26 cellular contexts compared by ENCODE assay signal in genomic region chr15:80157215-80157614, GRCh38.
"Had no signal": no experiment of that assay in that cellular context is flagged by ENCODE, and none has a peak within 500 bp of the region (broad histone marks: within the 10 kb centered on the region; RNA-seq: fewer than 3 reads in every experiment).

No MANE protein-coding gene starts in this region.

- DNase-seq: activated CD4-positive, alpha-beta T cell treated with anti-CD3 and anti-CD28 coated beads for 1 hour; activated CD4-positive, alpha-beta T cell treated with anti-CD3 and anti-CD28 coated beads, Interleukin-2, amount 50 U/mL, for 1 hour; activated CD8-positive, alpha-beta memory T cell treated with anti-CD3 and anti-CD28 coated beads, Interleukin-2, amount 50 U/mL, for 4 hours; activated CD8-positive, alpha-beta T cell treated with anti-CD3 and anti-CD28 coated beads, Interleukin-2, amount 10 ng/mL, durations not matched to agents 7 days and 5 days; activated naive CD4-positive, alpha-beta T cell treated with Interleukin-2 at 50 U/mL for 16 hours; activated naive CD8-positive, alpha-beta T cell treated with anti-CD3 and anti-CD28 coated beads for 36 hours; activated T-cell treated with anti-CD3 and anti-CD28 coated beads, Interleukin-2, amount 50 U/mL, for 4 hours; central memory CD4-positive, alpha-beta T cell; dermis blood vessel endothelial cell; effector memory CD4-positive, alpha-beta T cell; foreskin melanocyte; glutamatergic neuron; hypothalamus; mucosa of descending colon; naive B cell; retina; stimulated activated CD4-positive, alpha-beta T cell treated with anti-CD3 and anti-CD28 coated beads, Interleukin-2, amount 100 ng/mL, for 48 hours; stimulated activated CD8-positive, alpha-beta memory T cell treated with anti-CD3 and anti-CD28 coated beads, Interleukin-4, amount 100 ng/mL, for 48 hours; stimulated activated naive B cell treated with anti-CD40 and anti-IgM and Interleukin-4, amounts not matched to agents 10 μg/mL and 1 μg/mL and 100 μg/mL, for 72 hours; testis had no signal

- H3K9me3 Mint-ChIP-seq: activated naive CD8-positive, alpha-beta T cell treated with anti-CD3 and anti-CD28 coated beads for 36 hours; activated T-cell treated with anti-CD3 and anti-CD28 coated beads, Interleukin-2, amount 50 U/mL, for 4 hours; activated T-helper 2 cell treated with anti-CD3 and anti-CD28 coated beads, Interferon-gamma antibody, Interleukin-2, Interleukin-4, amounts not matched to agents 10 μg/mL and 5 μg/mL and 100 μg/mL, durations not matched to agents 14 hours and 24 hours and 36 hours; memory B cell; naive B cell; stimulated activated naive B cell treated with anti-CD40 and anti-IgM and Interleukin-4, amounts not matched to agents 10 μg/mL and 1 μg/mL and 100 μg/mL, for 72 hours; T-helper 2 cell treated with Interferon-gamma antibody and Interleukin-4, amounts not matched to agents 5 μg/mL and 100 μg/mL, for 36 hours; type B pancreatic cell had no signal

- H3K27ac ChIP-seq: vagina had no signal

- H3K27me3 ChIP-seq: testis, vagina had no signal

- H3K4me3 Mint-ChIP-seq: activated CD8-positive, alpha-beta T cell treated with anti-CD3 and anti-CD28 coated beads, Interleukin-2, amount 10 ng/mL, durations not matched to agents 7 days and 5 days; activated naive CD8-positive, alpha-beta T cell treated with anti-CD3 and anti-CD28 coated beads for 36 hours; activated T-cell treated with anti-CD3 and anti-CD28 coated beads, Interleukin-2, amount 50 U/mL, for 4 hours; memory B cell; naive B cell; stimulated activated naive B cell treated with anti-CD40 and anti-IgM and Interleukin-4, amounts not matched to agents 10 μg/mL and 1 μg/mL and 100 μg/mL, for 72 hours; T-helper 2 cell treated with Interferon-gamma antibody and Interleukin-4, amounts not matched to agents 5 μg/mL and 100 μg/mL, for 36 hours; type B pancreatic cell had no signal

- H3K4me3 ChIP-seq: mucosa of descending colon, testis, vagina had no signal

- H3K27me3 Mint-ChIP-seq: activated naive CD8-positive, alpha-beta T cell treated with anti-CD3 and anti-CD28 coated beads for 36 hours; memory B cell; naive B cell; progenitor cell of endocrine pancreas; stimulated activated naive B cell treated with anti-CD40 and anti-IgM and Interleukin-4, amounts not matched to agents 10 μg/mL and 1 μg/mL and 100 μg/mL, for 72 hours; type B pancreatic cell had no signal

- H3K27ac Mint-ChIP-seq: activated CD8-positive, alpha-beta T cell treated with anti-CD3 and anti-CD28 coated beads, Interleukin-2, amount 10 ng/mL, durations not matched to agents 7 days and 5 days; activated naive CD8-positive, alpha-beta T cell treated with anti-CD3 and anti-CD28 coated beads for 36 hours; activated T-helper 2 cell treated with anti-CD3 and anti-CD28 coated beads, Interferon-gamma antibody, Interleukin-2, Interleukin-4, amounts not matched to agents 10 μg/mL and 5 μg/mL and 100 μg/mL, durations not matched to agents 14 hours and 24 hours and 36 hours; memory B cell; naive B cell; progenitor cell of endocrine pancreas; stimulated activated naive B cell treated with anti-CD40 and anti-IgM and Interleukin-4, amounts not matched to agents 10 μg/mL and 1 μg/mL and 100 μg/mL, for 72 hours; T-helper 2 cell treated with Interferon-gamma antibody and Interleukin-4, amounts not matched to agents 5 μg/mL and 100 μg/mL, for 36 hours; type B pancreatic cell had no signal

- H3K9me3 ChIP-seq: mucosa of descending colon, testis, vagina had no signal

- H3K36me3 Mint-ChIP-seq: memory B cell, naive B cell had no signal
